ENCODE assay signal across 19 cellular contexts in the genomic region with DNA sequence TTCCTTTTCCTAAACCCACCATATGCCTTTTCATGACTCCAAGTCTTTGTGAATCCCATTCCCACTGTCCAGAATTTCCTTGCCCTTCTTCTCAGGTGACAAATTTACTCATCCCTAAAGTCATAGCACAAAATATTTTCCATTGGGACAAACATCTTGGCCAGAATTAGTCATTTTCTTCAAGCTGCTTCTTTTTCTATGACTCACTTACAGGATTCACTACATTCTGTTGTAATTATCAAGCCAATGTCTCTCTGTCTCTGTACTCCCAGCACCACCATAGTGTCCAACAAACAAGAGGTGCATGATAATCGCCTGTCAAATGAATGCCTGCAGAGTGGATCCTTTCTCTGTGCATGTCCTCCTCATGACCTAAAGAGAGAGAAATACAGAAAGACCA. TPM values are rescaled to one million over a fixed set of nuclear protein-coding genes. Genes with fewer than 3 reads are reported as not detected.
DNase-seq lines count a peak whose midpoint lies in the region; ATAC-seq and TF ChIP-seq lines count a peak whose summit lies in the region.
"Had no signal": no experiment of that assay in that cellular context is flagged by ENCODE, and none has a peak within 500 bp of the region (broad histone marks: within the 10 kb centered on the region; RNA-seq: fewer than 3 reads in every experiment).

No MANE protein-coding gene starts in this region.

- H3K4me3 ChIP-seq in GM23248 (no peak overlapping the region), SK-N-SH (ENCODE audit: low read depth in 2 of 2, low read length in 1 of 2) (no peak overlapping the region), fibroblast of pulmonary artery (replicated peaks; ENCODE audit: low read depth, low read length) (no peak overlapping the region)
- H3K4me3 ChIP-seq: gastroesophageal sphincter, suprapubic skin had no signal

- H3K4me1 ChIP-seq in GM23248 (ENCODE audit: insufficient read depth) (peaks cover 50% of the 10 kb centered on the region), SK-N-SH (ENCODE audit: control insufficient read depth in 1 of 2, insufficient read depth in 2 of 2, low read depth in 1 of 2, low read length in 1 of 2) (peaks cover 17 to 23% of the 10 kb centered on the region in 2 experiments; a peak in 3 of 4 replicates)

- H3K79me2 ChIP-seq in GM23248 (ENCODE audit: insufficient read depth) (no peaks in the 10 kb centered on the region), SK-N-SH (ENCODE audit: insufficient read depth) (peaks cover 58% of the 10 kb centered on the region; the same call in 1 of the 2 replicates)

- H3K9me3 ChIP-seq in GM23248 (ENCODE audit: low read depth) (no peaks in the 10 kb centered on the region), SK-N-SH (no peaks in the 10 kb centered on the region)
- H3K9me3 ChIP-seq: gastroesophageal sphincter, suprapubic skin had no signal

- H4K20me1 ChIP-seq in GM23248 (ENCODE audit: insufficient read depth) (no peaks in the 10 kb centered on the region), SK-N-SH (ENCODE audit: insufficient read depth) (no peaks in the 10 kb centered on the region)

- H2AFZ ChIP-seq in GM23248 (no peak overlapping the region), SK-N-SH (ENCODE audit: low read depth) (no peak overlapping the region)

- in situ Hi-C loops in GM23248 (cut with MboI) = no loop called here

- peak overlapping the region; percentile 18 for H3K4me2 ChIP-seq in GM23248 (ENCODE audit: unreplicated experiment)
- no peak overlapping the region for H3K4me2 ChIP-seq in SK-N-SH

- peaks cover 6% of the 10 kb centered on the region for H3K9me2 ChIP-seq in GM23248 (ENCODE audit: insufficient read depth)
- H3K9me2 ChIP-seq in SK-N-SH = no peaks in the 10 kb centered on the region

- POLR2A ChIA-PET in SK-N-SH (lab: Yijun Ruan, JAX) = no interaction called here

- H3K27me3 ChIP-seq in GM23248 (replicated peaks; ENCODE audit: insufficient read depth) (no peaks in the 10 kb centered on the region), SK-N-SH (ENCODE audit: insufficient read depth) (no peaks in the 10 kb centered on the region)
- H3K27me3 ChIP-seq: gastroesophageal sphincter, suprapubic skin had no signal

- H3K27ac ChIP-seq in GM23248 = peak overlapping the region; percentile 71
- peak overlapping the region; percentile 39 to 75 for H3K27ac ChIP-seq in SK-N-SH (ENCODE audit: low read depth in 2 of 2, low read length in 1 of 2)
- H3K27ac ChIP-seq: gastroesophageal sphincter, suprapubic skin had no signal

- H3K36me3 ChIP-seq in GM23248 (ENCODE audit: low read depth) = no peaks in the 10 kb centered on the region
- peaks cover 2% of the 10 kb centered on the region in 2 experiments for H3K36me3 ChIP-seq in SK-N-SH (replicated peaks in 1 of 2; ENCODE audit: control insufficient read depth in 1 of 2, insufficient read depth in 2 of 2, low read length in 1 of 2)
- H3K36me3 ChIP-seq: gastroesophageal sphincter, suprapubic skin had no signal

- CTCF ChIA-PET in SK-N-SH (lab: Yijun Ruan, JAX) = interaction anchor here (0.6 to 2.0 kb wide), 2 partner anchors 15 to 154 kb away, joined by 3 to 4 read pairs; no protein-coding TSS in a partner anchor

- DNase-seq in GM23248 (peak; percentile 92), SK-N-SH (no peak), fibroblast of pulmonary artery (ENCODE audit: low read depth) (peak; percentile 41), retina (no peak), DMS 273 (lab: John Stamatoyannopoulos, UW; ENCODE audit: unreplicated experiment) (no peak), NCI-H1930 (lab: John Stamatoyannopoulos, UW) (no peak)
- DNase-seq: activated gamma-delta T cell; aorta; CD4-positive, alpha-beta memory T cell; dermis blood vessel endothelial cell; H7; NCI-H1105; nephron progenitor cell; T-helper 17 cell had no signal

- no peak for ATAC-seq in HG03159 (IDR thresholded peaks at IDR 0.05; ENCODE audit: unreplicated experiment)
- ATAC-seq: activated CD4-positive, CD25-positive, alpha-beta regulatory T cell treated with anti-CD3 and anti-CD28 coated beads, Interleukin-2, amount 50 U/mL, for 24 hours; gastroesophageal sphincter; Right ventricle myocardium inferior; T-helper 17 cell had no signal

- WGBS in GM23248 (ENCODE audit: low coverage in 1 of 2, low lambda C conversion rate in 2 of 2, missing lambda C conversion rate in 2 of 2), 2 experiments = 4 to 24% methylated on average over 1 of the region's 1 CpG
- 22% methylated on average over 1 of the region's 1 CpG for WGBS in SK-N-SH (ENCODE audit: low lambda C conversion rate)

- TF ChIP-seq EP300 in SK-N-SH (IDR thresholded peaks at IDR 0.05; ENCODE audit: borderline replicate concordance in 1 of 2, low read depth in 1 of 2, low read length in 1 of 2) = peak in 1 of 2 experiments; percentile 56; a peak in 2 of 4 replicates

- no peak for TF ChIP-seq CTCF in SK-N-SH (IDR thresholded peaks at IDR 0.05)
- no peak for TF ChIP-seq CTCF in fibroblast of pulmonary artery (IDR thresholded peaks at IDR 0.05; ENCODE audit: low read length, missing control alignments)

- peaks cover 36% of the 10 kb centered on the region for H3F3A ChIP-seq in GM23248 (ENCODE audit: insufficient read depth)
- H3F3A ChIP-seq in SK-N-SH (replicated peaks; ENCODE audit: insufficient read depth) = peaks cover 26% of the 10 kb centered on the region

- H3K9ac ChIP-seq in GM23248 (no peak overlapping the region), SK-N-SH (no peak overlapping the region)

- no peak for TF ChIP-seq RAD21 in SK-N-SH (IDR thresholded peaks at IDR 0.05; ENCODE audit: low read length)

TF ChIP-seq in SK-N-SH, 30 proteins besides CTCF, POLR2A, EP300 and RAD21:
- peak; percentile 86; the same call in 1 of the 2 replicates for TF ChIP-seq FOSL2 (IDR thresholded peaks at IDR 0.05; ENCODE audit: borderline replicate concordance, low read depth)
- TF ChIP-seq GATA2 (CRISPR knock-in tag; IDR thresholded peaks at IDR 0.05) = no peak
- TF ChIP-seq JUND (IDR thresholded peaks at IDR 0.05) = peak; percentile 75
- TF ChIP-seq RCOR1 (IDR thresholded peaks at IDR 0.05; ENCODE audit: low read length) = no peak
- TF ChIP-seq SIN3A (IDR thresholded peaks at IDR 0.05; ENCODE audit: borderline replicate concordance, low read depth, low read length) = no peak
- TF ChIP-seq NFIC (IDR thresholded peaks at IDR 0.05; ENCODE audit: borderline replicate concordance) = peak; percentile 30; the same call in 1 of the 2 replicates
- peak; percentile 65 for TF ChIP-seq TCF12 (IDR thresholded peaks at IDR 0.05)

RNA-seq across cellular contexts. Expression of a gene that starts 37.8 kb away (rescaled TPM):
- 2.1 and 4.0 TPM in 2 replicates for total RNA-seq in GM23248 (2014; rRNA removed; shearing (Covaris generic))
- 7.3 and 7.7 TPM in 2 replicates for polyA plus RNA-seq in GM23248 (2016; fragmentation: Nextera tagmentation; extraction: Ambion mirVana)
- 15.5 and 22.1 TPM in 2 replicates for polyA plus RNA-seq in SK-N-SH (2012; rRNA removed)
- 12.4 and 15.1 TPM in 2 replicates for polyA plus RNA-seq in SK-N-SH (2012; cell fraction: cytosol; rRNA removed)
- 35.3 and 68.0 TPM in 2 replicates for polyA plus RNA-seq in SK-N-SH (2012; cell fraction: nucleus; rRNA removed)
- total RNA-seq: CD4-positive, alpha-beta memory T cell had no signal
- polyA plus RNA-seq: CD4-positive, alpha-beta memory T cell had no signal

Comparison
In these comparisons a context has a peak if more than half of its experiments do, and no peak if none do; other contexts are left out.
1. DNase-seq: peak in GM23248 (single experiment) and fibroblast of pulmonary artery (single experiment); none in SK-N-SH (single experiment), retina (single experiment), DMS 273 (single experiment) and NCI-H1930 (0 of 2).